In genomic region chr18:28175047-28175929, GRCh38 we compare ENCODE assay signal across 8 cellular contexts. TPM values are rescaled to one million over a fixed set of nuclear protein-coding genes. Genes with fewer than 3 reads are reported as not detected.
DNase-seq lines count a peak whose midpoint lies in the region; ATAC-seq and TF ChIP-seq lines count a peak whose summit lies in the region.

No MANE protein-coding gene starts in this region.

- no peak for TF ChIP-seq CTCF in Peyer's patch (IDR thresholded peaks at IDR 0.05)

- DNase-seq in DMS53 (lab: John Stamatoyannopoulos, UW) (peak; percentile 53), DMS53 treated with DMSO at 0.1 percent for 48 hours (lab: John Stamatoyannopoulos, UW; ENCODE audit: unreplicated experiment) (no peak), RPMI8226 (peak; percentile 40), globus pallidus (ENCODE audit: low spot score) (peak; percentile 51), posterior cingulate gyrus (peak; percentile 22 to 90 (median 42)), Peyer's patch (no peak)
- DNase-seq in CD4-positive, alpha-beta memory T cell, result no peak

- peak overlapping the region in 1 of 8 donors; percentile 31 for H3K4me3 Mint-ChIP-seq in CD4-positive, alpha-beta memory T cell

- no peak overlapping the region for H3K27ac ChIP-seq in CD4-positive, alpha-beta memory T cell (ENCODE audit: low read depth, low read length)
- H3K27ac ChIP-seq in Peyer's patch, result no peak overlapping the region

- H3K27me3 Mint-ChIP-seq in CD4-positive, alpha-beta memory T cell, result peaks cover 21 to 24% of the 10 kb centered on the region in 2 donors

- no peak for ATAC-seq in HG03108 (IDR thresholded peaks at IDR 0.05; ENCODE audit: unreplicated experiment)

- no peak overlapping the region for H3K4me3 ChIP-seq in CD4-positive, alpha-beta memory T cell (ENCODE audit: low read length in 2 of 2)
- H3K4me3 ChIP-seq in Peyer's patch, result peak overlapping the region in 2 of 4 donors; percentile 48 to 50

- no peak for TF ChIP-seq POLR2A in Peyer's patch (IDR thresholded peaks at IDR 0.05)

- H3K4me1 Mint-ChIP-seq in CD4-positive, alpha-beta memory T cell, result peaks cover 3 to 15% (median 7%) of the 10 kb centered on the region in 4 donors

- no peaks in the 10 kb centered on the region for H3K36me3 ChIP-seq in CD4-positive, alpha-beta memory T cell (ENCODE audit: insufficient read depth, low read length)
- no peaks in the 10 kb centered on the region for H3K36me3 ChIP-seq in Peyer's patch

- no peaks in the 10 kb centered on the region for H3K27me3 ChIP-seq in CD4-positive, alpha-beta memory T cell (ENCODE audit: insufficient read depth, low read length)
- H3K27me3 ChIP-seq in Peyer's patch, result peaks cover 0 to 15% of the 10 kb centered on the region in 2 donors

- peak overlapping the region in 1 of 7 donors; percentile 5 for H3K27ac Mint-ChIP-seq in CD4-positive, alpha-beta memory T cell

- CTCF ChIA-PET in CD4-positive, alpha-beta memory T cell (lab: Charles Lee; ENCODE audit: partially characterized antibody), result no interaction called here

- H3K9me3 Mint-ChIP-seq in CD4-positive, alpha-beta memory T cell, result peaks cover 0 to 27% (median 16%) of the 10 kb centered on the region in 8 donors

- H3K9me3 ChIP-seq in CD4-positive, alpha-beta memory T cell (ENCODE audit: control insufficient read depth in 1 of 2, low read length in 2 of 2), result no peaks in the 10 kb centered on the region
- H3K9me3 ChIP-seq in Peyer's patch, result peaks cover 0 to 5% (median 0%) of the 10 kb centered on the region in 4 donors

- H3K36me3 Mint-ChIP-seq in CD4-positive, alpha-beta memory T cell, result no peaks in the 10 kb centered on the region

- no peaks in the 10 kb centered on the region for H3K4me1 ChIP-seq in CD4-positive, alpha-beta memory T cell (ENCODE audit: insufficient read depth, low read length)
- H3K4me1 ChIP-seq in Peyer's patch, result peaks cover 0 to 22% (median 0%) of the 10 kb centered on the region in 4 donors

- POLR2A ChIA-PET in CD4-positive, alpha-beta memory T cell (lab: Charles Lee; ENCODE audit: partially characterized antibody), result no interaction called here

- intact Hi-C loops in posterior cingulate gyrus (cut with DNase I), result loop anchor here (5.0 to 10.0 kb wide), 3 partner anchors 88 to 570 kb away; no protein-coding TSS in a partner anchor
- intact Hi-C loops in CD4-positive, alpha-beta memory T cell (cut with micrococcal nuclease), result no loop called here

RNA-seq across cellular contexts. Expression of gene CDH2, which starts 1.6 kb away (rescaled TPM):
- not detected for total RNA-seq in CD4-positive, alpha-beta memory T cell
- not detected for polyA plus RNA-seq in CD4-positive, alpha-beta memory T cell
- total RNA-seq in Peyer's patch, result 1 to 10 TPM in 1 of 4 donors, under 1 TPM in 1, not detected in 2; 0.66 to 1.3 TPM

Comparison
In these comparisons a context has a peak if more than half of its experiments do, and no peak if none do; other contexts are left out.
1. DNase-seq: peak in DMS53 (single experiment), RPMI8226 (single experiment), globus pallidus (single experiment) and posterior cingulate gyrus (10 of 10); none in DMS53 treated with DMSO at 0.1 percent for 48 hours (single experiment), CD4-positive, alpha-beta memory T cell (0 of 5) and Peyer's patch (0 of 3).